ENCODE assay signal across 17 cellular contexts in genomic region chr18:62814114-62814759, GRCh38.
DNase-seq lines count a peak whose midpoint lies in the region; ATAC-seq, FAIRE-seq and TF ChIP-seq lines count a peak whose summit lies in the region.
"Had no signal": no experiment of that assay in that cellular context is flagged by ENCODE, and none has a peak within 500 bp of the region (broad histone marks: within the 10 kb centered on the region; RNA-seq: fewer than 3 reads in every experiment).

No MANE protein-coding gene starts in this region.

- H3K4me3 Mint-ChIP-seq in astrocyte (ENCODE audit: unreplicated experiment): no peak overlapping the region
- H3K4me3 Mint-ChIP-seq: activated naive CD4-positive, alpha-beta T cell treated with anti-CD3 and anti-CD28 coated beads, Interleukin-2, amount 50 U/mL, for 24 hours; naive thymus-derived CD4-positive, alpha-beta T cell had no signal

- H3K9me3 ChIP-seq in A673 (ENCODE audit: low read depth, low read length, poor library complexity, severe bottlenecking) (no peaks in the 10 kb centered on the region), astrocyte (ENCODE audit: insufficient read depth, low read depth, low read length) (no peaks in the 10 kb centered on the region), mesodermal cell (ENCODE audit: control insufficient read depth, low read length) (no peaks in the 10 kb centered on the region)
- H3K9me3 ChIP-seq: stomach had no signal

- H3K4me1 ChIP-seq in A673 (ENCODE audit: insufficient read depth, low read length, poor library complexity, severe bottlenecking): peaks cover 5% of the 10 kb centered on the region
- H3K4me1 ChIP-seq in astrocyte (ENCODE audit: insufficient read depth, low read length): peaks cover 7% of the 10 kb centered on the region
- H3K4me1 ChIP-seq in mesodermal cell (ENCODE audit: control insufficient read depth, insufficient read depth, low read length, poor library complexity, severe bottlenecking): peaks cover 33% of the 10 kb centered on the region

- H4K20me1 ChIP-seq in astrocyte (ENCODE audit: insufficient read depth, low read length): no peaks in the 10 kb centered on the region

- H3K27me3 ChIP-seq in A673 (replicated peaks; ENCODE audit: insufficient read depth, low read depth, low read length, poor library complexity): no peaks in the 10 kb centered on the region
- no peaks in the 10 kb centered on the region for H3K27me3 ChIP-seq in astrocyte (ENCODE audit: insufficient read depth, low read length)
- H3K27me3 ChIP-seq: stomach had no signal

- ATAC-seq in HG03025 (IDR thresholded peaks at IDR 0.05; ENCODE audit: low FRiP score, unreplicated experiment) (no peak), GM21381 (IDR thresholded peaks at IDR 0.05; ENCODE audit: unreplicated experiment) (no peak)
- ATAC-seq: naive thymus-derived CD4-positive, alpha-beta T cell; Panc1 had no signal

- no peaks in the 10 kb centered on the region for H3K36me3 Mint-ChIP-seq in astrocyte (ENCODE audit: low read depth, unreplicated experiment)

- FAIRE-seq in astrocyte (lab: Jason Lieb, UNC): peak; percentile 17
- FAIRE-seq: urothelium cell line had no signal

- peaks cover 6% of the 10 kb centered on the region for H3K79me2 ChIP-seq in astrocyte (ENCODE audit: insufficient read depth, low read length)

- H3K4me3 ChIP-seq in A673 (ENCODE audit: low read depth, low read length, poor library complexity, severe bottlenecking): no peak overlapping the region
- no peak overlapping the region for H3K4me3 ChIP-seq in astrocyte (ENCODE audit: insufficient read depth, low read depth, low read length)
- no peak overlapping the region for H3K4me3 ChIP-seq in mesodermal cell (ENCODE audit: extremely low read depth, insufficient read depth, low read length, poor library complexity, severe bottlenecking)
- H3K4me3 ChIP-seq: stomach had no signal

- WGBS in mesodermal cell (ENCODE audit: insufficient coverage in 2 of 2), 2 experiments: no CpG with 5 or more reads among the region's 2 CpGs

- CTCF ChIA-PET in A673 (lab: Charles Lee) (interaction anchor here (0.5 to 0.7 kb wide), 3 partner anchors 12 to 399 kb away, joined by 3 to 4 read pairs (median 3); no protein-coding TSS in a partner anchor), HEK293T (lab: Yijun Ruan, JAX) (interaction anchor here (0.6 kb wide), 1 partner anchor 358 kb away, joined by 3 read pairs; no protein-coding TSS in a partner anchor)

- POLR2A ChIA-PET in A673 (lab: Charles Lee; ENCODE audit: low non-redundant PET): no interaction called here
- POLR2A ChIA-PET in HEK293T (lab: Yijun Ruan, JAX): no interaction called here

- no peak overlapping the region for H3K4me2 ChIP-seq in astrocyte (ENCODE audit: low read length)

- BruUV-seq in A673 (replicated peaks; lab: Mats Ljungman, UMichigan): no TSS peak

- no peaks in the 10 kb centered on the region for H3K27me3 Mint-ChIP-seq in astrocyte (ENCODE audit: low read depth, unreplicated experiment)
- H3K27me3 Mint-ChIP-seq: activated naive CD4-positive, alpha-beta T cell treated with anti-CD3 and anti-CD28 coated beads, Interleukin-2, amount 50 U/mL, for 24 hours had no signal

- DNase-seq in A673 (ENCODE audit: low spot score) (peak; percentile 11), HEK293T (ENCODE audit: extremely low spot score) (no peak), astrocyte (ENCODE audit: low read depth) (no peak), cerebellar cortex (ENCODE audit: low spot score) (no peak), CD1c-positive myeloid dendritic cell (ENCODE audit: extremely low spot score) (no peak)
- DNase-seq: activated CD4-positive, alpha-beta T cell treated with anti-CD3 and anti-CD28 coated beads, Interleukin-2, amount 50 U/mL, for 4 hours; effector memory CD4-positive, alpha-beta T cell; naive thymus-derived CD4-positive, alpha-beta T cell; NCI-H187 treated with DMSO at 0.1 percent for 48 hours; NCI-H526; stomach had no signal

- H3K36me3 ChIP-seq in A673 (ENCODE audit: insufficient read depth, low read length, poor library complexity, severe bottlenecking) (no peaks in the 10 kb centered on the region), astrocyte (ENCODE audit: insufficient read depth, low read length) (no peaks in the 10 kb centered on the region), mesodermal cell (ENCODE audit: control insufficient read depth, insufficient read depth, low read length) (no peaks in the 10 kb centered on the region)
- H3K36me3 ChIP-seq: stomach had no signal

- intact Hi-C loops in A673 (cut with micrococcal nuclease; ENCODE audit: unreplicated experiment): no loop called here

- no peak for TF ChIP-seq CTCF in A673 (conservative IDR thresholded peaks at IDR 0.05; ENCODE audit: low read depth, low read length)
- TF ChIP-seq CTCF in astrocyte (IDR thresholded peaks at IDR 0.05; ENCODE audit: insufficient read depth, low read depth, low read length): no peak

- peak overlapping the region; percentile 73 for H3K27ac Mint-ChIP-seq in astrocyte (ENCODE audit: unreplicated experiment)
- H3K27ac Mint-ChIP-seq: activated naive CD4-positive, alpha-beta T cell treated with anti-CD3 and anti-CD28 coated beads, Interleukin-2, amount 50 U/mL, for 24 hours; naive thymus-derived CD4-positive, alpha-beta T cell had no signal

- no peak overlapping the region for H2AFZ ChIP-seq in astrocyte (ENCODE audit: low read depth, low read length)

- H3K9ac ChIP-seq in astrocyte (ENCODE audit: low read length): no peak overlapping the region

- no peaks in the 10 kb centered on the region for H3K9me3 Mint-ChIP-seq in astrocyte (ENCODE audit: unreplicated experiment)
- H3K9me3 Mint-ChIP-seq: activated naive CD4-positive, alpha-beta T cell treated with anti-CD3 and anti-CD28 coated beads, Interleukin-2, amount 50 U/mL, for 24 hours; naive thymus-derived CD4-positive, alpha-beta T cell had no signal

- H3K4me1 Mint-ChIP-seq in astrocyte (ENCODE audit: low read depth, unreplicated experiment): peaks cover 48% of the 10 kb centered on the region
- H3K4me1 Mint-ChIP-seq: activated naive CD4-positive, alpha-beta T cell treated with anti-CD3 and anti-CD28 coated beads, Interleukin-2, amount 50 U/mL, for 24 hours had no signal

- no peak overlapping the region for H3K27ac ChIP-seq in A673 (ENCODE audit: low read depth, low read length, poor library complexity, severe bottlenecking)
- no peak overlapping the region for H3K27ac ChIP-seq in astrocyte (ENCODE audit: low read depth, low read length)
- peak overlapping the region; percentile 78 for H3K27ac ChIP-seq in mesodermal cell (ENCODE audit: low read depth, low read length, severe bottlenecking)

TF ChIP-seq in HEK293T, 16 proteins besides CTCF, POLR2A, EP300 and RAD21:
- TF ChIP-seq PKNOX1 (IDR thresholded peaks at IDR 0.05): peak; percentile 56
- TF ChIP-seq TARDBP (IDR thresholded peaks at IDR 0.05): no peak
TF ChIP-seq in HEK293T: peak in this region for 1.
